1 cellular context compared by ENCODE assay signal in the genomic region with DNA sequence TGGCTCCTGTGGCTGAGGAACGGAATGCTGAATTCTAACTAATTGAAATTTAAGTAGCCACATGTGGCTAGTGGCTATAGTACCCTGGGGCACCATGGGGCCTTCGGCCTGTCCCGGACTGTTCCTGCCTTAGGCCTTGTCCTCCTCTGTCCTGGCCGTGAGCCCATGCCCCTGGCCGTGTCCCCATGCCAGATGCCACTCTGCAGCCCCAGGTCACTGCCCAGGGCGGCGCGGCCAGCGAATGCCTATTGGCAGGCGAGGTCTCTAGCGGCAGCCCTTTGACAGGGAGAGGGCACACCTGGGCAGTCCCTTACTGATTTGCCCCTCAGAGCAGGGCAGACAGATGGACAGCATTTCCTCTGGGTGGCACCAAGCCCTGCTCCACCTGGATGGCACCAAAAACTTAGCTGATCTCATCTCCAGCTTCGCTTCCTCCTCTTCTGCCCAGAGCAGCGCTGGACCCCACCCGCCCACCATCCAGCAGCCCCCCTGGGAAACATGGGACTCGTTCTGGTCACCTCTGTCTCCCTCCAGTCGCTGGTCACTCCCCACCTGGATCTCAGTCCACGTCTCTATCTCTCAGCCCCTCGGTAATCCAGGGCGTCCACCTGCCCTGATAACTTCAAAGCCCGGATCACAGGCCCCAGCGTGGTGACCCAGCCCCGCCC.
TF ChIP-seq lines count a peak whose summit lies in the region.

No MANE protein-coding gene starts in this region.

TF ChIP-seq in HepG2, 621 proteins besides CTCF, POLR2A, EP300 and RAD21 (continued from another document):
- TF ChIP-seq, protein P1, sequence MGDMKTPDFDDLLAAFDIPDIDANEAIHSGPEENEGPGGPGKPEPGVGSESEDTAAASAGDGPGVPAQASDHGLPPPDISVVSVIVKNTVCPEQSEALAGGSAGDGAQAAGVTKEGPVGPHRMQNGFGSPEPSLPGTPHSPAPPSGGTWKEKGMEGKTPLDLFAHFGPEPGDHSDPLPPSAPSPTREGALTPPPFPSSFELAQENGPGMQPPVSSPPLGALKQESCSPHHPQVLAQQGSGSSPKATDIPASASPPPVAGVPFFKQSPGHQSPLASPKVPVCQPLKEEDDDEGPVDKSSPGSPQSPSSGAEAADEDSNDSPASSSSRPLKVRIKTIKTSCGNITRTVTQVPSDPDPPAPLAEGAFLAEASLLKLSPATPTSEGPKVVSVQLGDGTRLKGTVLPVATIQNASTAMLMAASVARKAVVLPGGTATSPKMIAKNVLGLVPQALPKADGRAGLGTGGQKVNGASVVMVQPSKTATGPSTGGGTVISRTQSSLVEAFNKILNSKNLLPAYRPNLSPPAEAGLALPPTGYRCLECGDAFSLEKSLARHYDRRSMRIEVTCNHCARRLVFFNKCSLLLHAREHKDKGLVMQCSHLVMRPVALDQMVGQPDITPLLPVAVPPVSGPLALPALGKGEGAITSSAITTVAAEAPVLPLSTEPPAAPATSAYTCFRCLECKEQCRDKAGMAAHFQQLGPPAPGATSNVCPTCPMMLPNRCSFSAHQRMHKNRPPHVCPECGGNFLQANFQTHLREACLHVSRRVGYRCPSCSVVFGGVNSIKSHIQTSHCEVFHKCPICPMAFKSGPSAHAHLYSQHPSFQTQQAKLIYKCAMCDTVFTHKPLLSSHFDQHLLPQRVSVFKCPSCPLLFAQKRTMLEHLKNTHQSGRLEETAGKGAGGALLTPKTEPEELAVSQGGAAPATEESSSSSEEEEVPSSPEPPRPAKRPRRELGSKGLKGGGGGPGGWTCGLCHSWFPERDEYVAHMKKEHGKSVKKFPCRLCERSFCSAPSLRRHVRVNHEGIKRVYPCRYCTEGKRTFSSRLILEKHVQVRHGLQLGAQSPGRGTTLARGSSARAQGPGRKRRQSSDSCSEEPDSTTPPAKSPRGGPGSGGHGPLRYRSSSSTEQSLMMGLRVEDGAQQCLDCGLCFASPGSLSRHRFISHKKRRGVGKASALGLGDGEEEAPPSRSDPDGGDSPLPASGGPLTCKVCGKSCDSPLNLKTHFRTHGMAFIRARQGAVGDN (CRISPR knock-in tag; IDR thresholded peaks at IDR 0.05): peak; percentile 91
- no peak for TF ChIP-seq IKZF1 (IDR thresholded peaks at IDR 0.05)
- no peak for TF ChIP-seq NRL (CRISPR knock-in tag; IDR thresholded peaks at IDR 0.05; ENCODE audit: borderline replicate concordance)
- TF ChIP-seq MTF1 (CRISPR knock-in tag; IDR thresholded peaks at IDR 0.05): no peak
- TF ChIP-seq, protein P2, sequence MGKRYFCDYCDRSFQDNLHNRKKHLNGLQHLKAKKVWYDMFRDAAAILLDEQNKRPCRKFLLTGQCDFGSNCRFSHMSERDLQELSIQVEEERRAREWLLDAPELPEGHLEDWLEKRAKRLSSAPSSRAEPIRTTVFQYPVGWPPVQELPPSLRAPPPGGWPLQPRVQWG (CRISPR knock-in tag; IDR thresholded peaks at IDR 0.05; ENCODE audit: borderline replicate concordance, low read depth): no peak
- no peak for TF ChIP-seq ZNF383 (CRISPR knock-in tag; IDR thresholded peaks at IDR 0.05; ENCODE audit: borderline replicate concordance)
- no peak for TF ChIP-seq EHMT2 (IDR thresholded peaks at IDR 0.05; ENCODE audit: borderline replicate concordance, low read depth, low read length)
